Comparison of ENCODE assay signal across 23 cellular contexts in genomic region chr22:32040324-32040904, GRCh38. TPM values are rescaled to one million over a fixed set of nuclear protein-coding genes. Genes with fewer than 3 reads are reported as not detected.
"Had no signal": no experiment of that assay in that cellular context is flagged by ENCODE, and none has a peak within 500 bp of the region (broad histone marks: within the 10 kb centered on the region; RNA-seq: fewer than 3 reads in every experiment).

No MANE protein-coding gene starts in this region.

- H3K27ac Mint-ChIP-seq: T-helper 17 cell had no signal

- H3K9me3 ChIP-seq: MG63, SJCRH30 had no signal

- H3K27me3 ChIP-seq: MG63, SJCRH30 had no signal

- H3K4me3 Mint-ChIP-seq: T-helper 17 cell had no signal

- H3K4me3 ChIP-seq: MG63, SJCRH30, SK-N-MC had no signal

- DNase-seq: Karpas-422; KBM-7; MG63; NCI-H1092 treated with DMSO at 0.1 percent for 48 hours; NCI-H1436 treated with DMSO at 0.1 percent for 48 hours; NCI-H1694; NCI-H187 treated with DMSO at 0.1 percent for 48 hours; NCI-H2029 treated with DMSO at 0.1 percent for 48 hours; NCI-H2107; NCI-H2227 treated with DMSO at 0.1 percent for 48 hours; NCI-H510A; NCI-H524 treated with DMSO at 0.1 percent for 48 hours; NCI-H774; NK-92 treated with Interleukin-12 subunit alpha and Interleukin-12 subunit beta, amount 100 ng/mL, for 24 hours; PC-3; SHP77 treated with DMSO at 0.1 percent for 48 hours; SJCRH30; T-helper 1 cell; T-helper 17 cell had no signal

- H3K36me3 ChIP-seq: MG63, SJCRH30 had no signal

- H3K27ac ChIP-seq: SJCRH30, SK-N-MC had no signal

- ATAC-seq: Panc1, PC-3, Right ventricle myocardium inferior, T-helper 17 cell had no signal

RNA-seq across cellular contexts. Expression of gene SLC5A1, which starts 2.6 kb away (rescaled TPM):
- total RNA-seq: OCI-LY7, PC-3, SJCRH30, T-helper 17 cell had no signal
